Comparison of ENCODE assay signal across 15 cellular contexts in the genomic region with DNA sequence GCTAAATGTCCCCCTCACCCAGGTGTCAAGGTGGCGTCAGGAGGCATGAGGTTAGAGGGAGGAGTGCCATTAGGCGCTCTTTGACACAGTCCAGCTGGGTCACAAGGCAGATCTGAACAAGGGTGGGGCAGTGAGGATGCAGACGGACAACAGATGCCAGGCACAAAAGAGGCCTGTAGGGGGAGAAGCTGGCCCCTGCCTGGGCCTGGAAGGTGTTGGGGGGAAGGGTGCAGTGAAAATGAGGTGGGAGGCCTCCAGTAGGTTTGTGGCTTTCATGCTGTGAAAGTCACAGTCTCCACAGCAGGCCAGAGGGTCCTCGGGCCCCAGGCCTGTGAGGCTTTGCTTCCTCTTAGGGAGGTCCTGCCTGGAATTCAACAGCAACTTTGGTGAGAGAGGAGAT.
DNase-seq lines count a peak whose midpoint lies in the region; ATAC-seq lines count a peak whose summit lies in the region.
"Had no signal": no experiment of that assay in that cellular context is flagged by ENCODE, and none has a peak within 500 bp of the region (broad histone marks: within the 10 kb centered on the region; RNA-seq: fewer than 3 reads in every experiment).

No MANE protein-coding gene starts in this region.

- peak; percentile 10 for DNase-seq in SK-MEL-5 (ENCODE audit: low read depth, low spot score)
- peak; percentile 56 for DNase-seq in islet precursor cell
- DNase-seq in NOMO-1 (lab: John Stamatoyannopoulos, UW; ENCODE audit: unreplicated experiment in 2 of 2): no peak
- no peak for DNase-seq in hippocampal formation (lab: John Stamatoyannopoulos, UW)
- no peak for DNase-seq in activated CD4-positive, alpha-beta T cell treated with anti-CD3 and anti-CD28 coated beads, Interleukin-2, amount 50 U/mL, for 4 hours
- no peak for DNase-seq in activated CD8-positive, alpha-beta memory T cell treated with anti-CD3 and anti-CD28 coated beads, Interleukin-2, amount 50 U/mL, for 4 hours
- DNase-seq: activated T-cell treated with anti-CD3 and anti-CD28 coated beads, Interleukin-2, amount 50 U/mL, for 1 hour; CD8-positive, alpha-beta T cell; dorsolateral prefrontal cortex; NCI-H1048; substantia nigra had no signal

- H3K27me3 ChIP-seq in BLaER1: no peaks in the 10 kb centered on the region
- H3K27me3 ChIP-seq: dorsolateral prefrontal cortex had no signal

- H3K4me1 ChIP-seq in BLaER1: peaks cover 33% of the 10 kb centered on the region

- no peak overlapping the region for H3K4me3 ChIP-seq in BLaER1
- H3K4me3 ChIP-seq: dorsolateral prefrontal cortex, skin epidermis had no signal

- H3K4me2 ChIP-seq in BLaER1: peak overlapping the region; percentile 25

- H3K27ac ChIP-seq in BLaER1: peak overlapping the region; percentile 5; the same call in 1 of the 2 replicates
- H3K27ac ChIP-seq: dorsolateral prefrontal cortex, skin epidermis had no signal

- no peaks in the 10 kb centered on the region for H3K36me3 ChIP-seq in BLaER1

- no peaks in the 10 kb centered on the region for H3K9me3 ChIP-seq in BLaER1

- H3K9ac ChIP-seq in BLaER1: no peak overlapping the region; the same call in 1 of the 2 replicates

- in situ Hi-C loops in SK-MEL-5 (cut with HindIII; ENCODE audit: low pct_unique_long_range_greater_than_20kb, low sequenced_read_pairs): no loop called here

- no peaks in the 10 kb centered on the region for H4K20me1 ChIP-seq in BLaER1

- peak; percentile 49 for ATAC-seq in GM18867 (IDR thresholded peaks at IDR 0.05; ENCODE audit: unreplicated experiment)
- ATAC-seq: activated CD4-positive, CD25-positive, alpha-beta regulatory T cell treated with anti-CD3 and anti-CD28 coated beads, Interleukin-2, amount 50 U/mL, for 24 hours; CD8-positive, alpha-beta T cell had no signal

Comparison
In these comparisons a context has a peak if more than half of its experiments do, and no peak if none do; other contexts are left out.
1. DNase-seq: peak in SK-MEL-5 (single experiment) and islet precursor cell (single experiment); none in NOMO-1 (0 of 2), hippocampal formation (0 of 2), activated CD4-positive, alpha-beta T cell treated with anti-CD3 and anti-CD28 coated beads, Interleukin-2, amount 50 U/mL, for 4 hours (0 of 2) and activated CD8-positive, alpha-beta memory T cell treated with anti-CD3 and anti-CD28 coated beads, Interleukin-2, amount 50 U/mL, for 4 hours (single experiment).